ENCODE assay signal across 9 cellular contexts in the genomic region with DNA sequence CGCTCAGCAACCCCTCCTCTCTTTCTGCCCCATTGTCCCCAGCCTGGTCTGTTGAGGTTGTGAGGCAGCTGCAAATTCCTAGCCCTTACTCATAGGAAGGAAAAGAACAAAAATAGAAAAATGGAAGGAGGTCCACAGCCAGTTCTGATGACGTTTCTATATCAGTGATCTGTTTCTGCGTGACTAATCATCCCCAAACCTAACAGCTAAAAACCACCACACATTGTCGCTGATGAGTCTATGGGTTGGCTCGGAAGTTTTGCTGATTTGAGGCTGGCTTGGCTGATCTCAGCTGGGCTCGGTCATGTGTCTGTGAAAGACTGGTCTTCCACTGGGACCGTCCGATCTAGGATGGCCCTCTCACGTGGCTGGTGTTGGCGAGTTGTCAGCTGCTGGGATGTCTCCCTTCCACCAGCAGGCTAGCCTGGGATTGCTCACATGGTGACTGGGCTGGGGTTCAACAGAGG.
DNase-seq lines count a peak whose midpoint lies in the region; ATAC-seq and TF ChIP-seq lines count a peak whose summit lies in the region.
"Had no signal": no experiment of that assay in that cellular context is flagged by ENCODE, and none has a peak within 500 bp of the region (broad histone marks: within the 10 kb centered on the region; RNA-seq: fewer than 3 reads in every experiment).

No MANE protein-coding gene starts in this region.

- H3K9me3 ChIP-seq in MG63 (no peaks in the 10 kb centered on the region), WERI-Rb-1 (ENCODE audit: severe bottlenecking) (no peaks in the 10 kb centered on the region)

- H3K4me3 ChIP-seq in MG63 (no peak overlapping the region), coronary artery (peak overlapping the region; percentile 25), WERI-Rb-1 (ENCODE audit: low read depth, low read length) (no peak overlapping the region)
- H3K4me3 ChIP-seq: cardiac muscle cell had no signal

- H3K27ac ChIP-seq in coronary artery (peak overlapping the region in 1 of 2 donors; percentile 75), WERI-Rb-1 (no peak overlapping the region)
- H3K27ac ChIP-seq: cardiac muscle cell had no signal

- no peaks in the 10 kb centered on the region for H3K27me3 ChIP-seq in MG63
- H3K27me3 ChIP-seq in WERI-Rb-1 (ENCODE audit: insufficient read depth, low read depth, severe bottlenecking) = no peaks in the 10 kb centered on the region
- H3K27me3 ChIP-seq: cardiac muscle cell had no signal

- DNase-seq in AG08395 (ENCODE audit: low spot score) = peak; percentile 97
- peak; percentile 98 for DNase-seq in MG63
- DNase-seq in coronary artery (ENCODE audit: low spot score) = peak; percentile 87
- DNase-seq in myocyte (ENCODE audit: low read depth) = peak; percentile 100
- no peak for DNase-seq in NCI-H2227 treated with DMSO at 0.1 percent for 48 hours (lab: John Stamatoyannopoulos, UW)
- DNase-seq in NCI-H2107 treated with DMSO at 0.1 percent for 48 hours (lab: John Stamatoyannopoulos, UW; ENCODE audit: unreplicated experiment) = no peak
- no peak for DNase-seq in WERI-Rb-1

- ATAC-seq in GM19397 (IDR thresholded peaks at IDR 0.05; ENCODE audit: unreplicated experiment) = no peak

- TF ChIP-seq CTCF in coronary artery (IDR thresholded peaks at IDR 0.05) (no peak), WERI-Rb-1 (IDR thresholded peaks at IDR 0.05; ENCODE audit: low read depth, low read length) (no peak)

- H3K36me3 ChIP-seq in MG63 (no peaks in the 10 kb centered on the region), WERI-Rb-1 (no peaks in the 10 kb centered on the region)
- H3K36me3 ChIP-seq: cardiac muscle cell had no signal

Comparison
In these comparisons a context has a peak if more than half of its experiments do, and no peak if none do; other contexts are left out.
1. DNase-seq: peak in AG08395 (single experiment), MG63 (single experiment), coronary artery (single experiment) and myocyte (single experiment); none in NCI-H2227 treated with DMSO at 0.1 percent for 48 hours (single experiment), NCI-H2107 treated with DMSO at 0.1 percent for 48 hours (single experiment) and WERI-Rb-1 (single experiment).